In genomic region chrX:154516655-154517100, GRCh38 we compare ENCODE assay signal across 8 cellular contexts. TPM values are rescaled to one million over a fixed set of nuclear protein-coding genes. Genes with fewer than 3 reads are reported as not detected.
A peak's percentile ranks its signal among the peaks of the same experiment; 100 is the strongest.
DNase-seq lines count a peak whose midpoint lies in the region; ATAC-seq and TF ChIP-seq lines count a peak whose summit lies in the region.

No MANE protein-coding gene starts in this region.

- H3K27me3 Mint-ChIP-seq in T-helper 2 cell treated with Interferon-gamma antibody and Interleukin-4, amounts not matched to agents 5 μg/mL and 100 μg/mL, for 36 hours (ENCODE audit: low read depth) = no peaks in the 10 kb centered on the region

- H3K4ac ChIP-seq in neuronal stem cell (ENCODE audit: low read length) = no peak overlapping the region

- no peak overlapping the region for H3K14ac ChIP-seq in neuronal stem cell (ENCODE audit: low read length)

- WGBS in neuronal stem cell (ENCODE audit: extremely low coverage in 2 of 2, insufficient read length in 2 of 2, insufficient replicate concordance in 1 of 2), 2 donors = no CpG with 5 or more reads among the region's 19 CpGs

- H3K27ac ChIP-seq in neuronal stem cell (replicated peaks; ENCODE audit: low read length) = peak overlapping the region; percentile 84

- intact Hi-C loops in Right ventricle myocardium inferior (cut with DNase I) (loop anchor here (2.0 kb wide), 1 partner anchor 30 kb away; the partner anchor contains the start of gene UBL4A), cardiac septum (cut with DNase I) (no loop called here)

- no peak overlapping the region for H4K91ac ChIP-seq in neuronal stem cell (ENCODE audit: low read depth, low read length, poor library complexity)

- no peaks in the 10 kb centered on the region for H3K36me3 ChIP-seq in neuronal stem cell (replicated peaks in 1 of 2; ENCODE audit: control insufficient read depth in 2 of 2, insufficient read depth in 2 of 2, low read length in 2 of 2)

- no peak overlapping the region for H2BK120ac ChIP-seq in neuronal stem cell (ENCODE audit: low read depth, low read length)

- no peak overlapping the region for H3K23ac ChIP-seq in neuronal stem cell (ENCODE audit: low read depth, low read length, poor library complexity)

- H3K4me1 ChIP-seq in neuronal stem cell (ENCODE audit: control insufficient read depth in 2 of 2, insufficient read depth in 1 of 2, low read depth in 1 of 2, low read length in 2 of 2) = peaks cover 5 to 10% of the 10 kb centered on the region in 2 donors

- peak overlapping the region; percentile 86 for H3K4me3 Mint-ChIP-seq in T-helper 2 cell treated with Interferon-gamma antibody and Interleukin-4, amounts not matched to agents 5 μg/mL and 100 μg/mL, for 36 hours

- ATAC-seq in Right ventricle myocardium inferior = peak; percentile 72
- no peak for ATAC-seq in GM21529 (IDR thresholded peaks at IDR 0.05; ENCODE audit: unreplicated experiment)

- TF ChIP-seq CTCF in fibroblast of pulmonary artery (IDR thresholded peaks at IDR 0.05; ENCODE audit: low read length, missing control alignments) = no peak

- H3K9me3 Mint-ChIP-seq in T-helper 2 cell treated with Interferon-gamma antibody and Interleukin-4, amounts not matched to agents 5 μg/mL and 100 μg/mL, for 36 hours = no peaks in the 10 kb centered on the region

- DNase-seq in Right ventricle myocardium inferior (ENCODE audit: missing footprints) (no peak), cardiac septum (ENCODE audit: low spot score) (no peak), fibroblast of pulmonary artery (ENCODE audit: low read depth) (peak; percentile 89), neuronal stem cell (ENCODE audit: low spot score) (no peak), NCI-H2029 treated with DMSO at 0.1 percent for 48 hours (lab: John Stamatoyannopoulos, UW) (no peak), NCI-H1417 (lab: John Stamatoyannopoulos, UW) (no peak)
- DNase-seq in T-helper 2 cell treated with Interferon-gamma antibody and Interleukin-4, amounts not matched to agents 5 μg/mL and 100 μg/mL, for 36 hours (ENCODE audit: low spot score) = no peak

- H3K4me3 ChIP-seq in fibroblast of pulmonary artery (replicated peaks; ENCODE audit: low read depth, low read length) (peak overlapping the region; percentile 48), neuronal stem cell (ENCODE audit: low read length in 2 of 2) (peak overlapping the region; percentile 70 to 71)

- H2AFZ ChIP-seq in neuronal stem cell (ENCODE audit: low read length) = peak overlapping the region; percentile 63

- H3K9ac ChIP-seq in neuronal stem cell (ENCODE audit: low read depth, low read length, poor library complexity) = peak overlapping the region; percentile 72

- peak overlapping the region; percentile 90 for H3K27ac Mint-ChIP-seq in T-helper 2 cell treated with Interferon-gamma antibody and Interleukin-4, amounts not matched to agents 5 μg/mL and 100 μg/mL, for 36 hours

- H3K9me3 ChIP-seq in neuronal stem cell (replicated peaks in 1 of 2; ENCODE audit: control insufficient read depth in 2 of 2, insufficient read depth in 1 of 2, low read depth in 1 of 2, low read length in 2 of 2) = no peaks in the 10 kb centered on the region

- peak overlapping the region; percentile 39 for H2BK5ac ChIP-seq in neuronal stem cell (ENCODE audit: low read length)

- H3K4me2 ChIP-seq in neuronal stem cell (ENCODE audit: insufficient read depth, low read length, poor library complexity, severe bottlenecking) = peak overlapping the region; percentile 51

- H2BK15ac ChIP-seq in neuronal stem cell (ENCODE audit: low read length) = no peak overlapping the region

- H2BK12ac ChIP-seq in neuronal stem cell (ENCODE audit: low read length) = no peak overlapping the region

- no peak overlapping the region for H2AK5ac ChIP-seq in neuronal stem cell (ENCODE audit: low read depth, low read length)

- H3K27me3 ChIP-seq in neuronal stem cell (ENCODE audit: control insufficient read depth in 3 of 3, insufficient read depth in 3 of 3, low read depth in 1 of 3, low read length in 3 of 3) = no peaks in the 10 kb centered on the region

- H4K8ac ChIP-seq in neuronal stem cell (ENCODE audit: low read depth, low read length) = no peak overlapping the region

- H3K36me3 Mint-ChIP-seq in T-helper 2 cell treated with Interferon-gamma antibody and Interleukin-4, amounts not matched to agents 5 μg/mL and 100 μg/mL, for 36 hours (ENCODE audit: low read depth) = peaks cover 5% of the 10 kb centered on the region

- H3K4me1 Mint-ChIP-seq in T-helper 2 cell treated with Interferon-gamma antibody and Interleukin-4, amounts not matched to agents 5 μg/mL and 100 μg/mL, for 36 hours (ENCODE audit: low read depth) = peaks cover 14% of the 10 kb centered on the region

- no peaks in the 10 kb centered on the region for H3K79me1 ChIP-seq in neuronal stem cell (ENCODE audit: low read depth, low read length)

- peak overlapping the region; percentile 74 for H3K18ac ChIP-seq in neuronal stem cell (ENCODE audit: low read length)

RNA-seq across cellular contexts. Expression of gene FAM3A, which starts 0.6 kb away (rescaled TPM):
- total RNA-seq in Right ventricle myocardium inferior = 62.1 TPM
- total RNA-seq in cardiac septum = 53.1 TPM
- 12.9 TPM for polyA plus RNA-seq in neuronal stem cell (2013, experiment 1 of 2)
- 14.6 TPM for polyA plus RNA-seq in neuronal stem cell (2013, experiment 2 of 2)

RNA-seq across cellular contexts. Expression of gene SLC10A3, which starts 26.2 kb away (rescaled TPM):
- total RNA-seq in Right ventricle myocardium inferior (13.0 TPM), cardiac septum (13.8 TPM)
- polyA plus RNA-seq in neuronal stem cell (2013, experiment 1 of 2) = 4.4 TPM
- polyA plus RNA-seq in neuronal stem cell (2013, experiment 2 of 2) = 4.5 TPM

RNA-seq across cellular contexts. Expression of gene G6PD, which starts 30.0 kb away (rescaled TPM):
- total RNA-seq in Right ventricle myocardium inferior (15.0 TPM), cardiac septum (14.6 TPM)
- 40.6 TPM for polyA plus RNA-seq in neuronal stem cell (2013, experiment 1 of 2)
- 41.3 TPM for polyA plus RNA-seq in neuronal stem cell (2013, experiment 2 of 2)

RNA-seq across cellular contexts. Expression of gene UBL4A, which starts 30.3 kb away (rescaled TPM):
- total RNA-seq in Right ventricle myocardium inferior (58.4 TPM), cardiac septum (48.4 TPM)
- polyA plus RNA-seq in neuronal stem cell (2013, experiment 1 of 2) = 15.7 TPM
- 15.4 TPM for polyA plus RNA-seq in neuronal stem cell (2013, experiment 2 of 2)

RNA-seq across cellular contexts. Expression of gene IKBKG, which starts 30.7 kb away (rescaled TPM):
- total RNA-seq in Right ventricle myocardium inferior (15.5 TPM), cardiac septum (18.9 TPM)
- polyA plus RNA-seq in neuronal stem cell (2013, experiment 1 of 2) = 9.7 TPM
- 9.8 TPM for polyA plus RNA-seq in neuronal stem cell (2013, experiment 2 of 2)
